In the genomic region with DNA sequence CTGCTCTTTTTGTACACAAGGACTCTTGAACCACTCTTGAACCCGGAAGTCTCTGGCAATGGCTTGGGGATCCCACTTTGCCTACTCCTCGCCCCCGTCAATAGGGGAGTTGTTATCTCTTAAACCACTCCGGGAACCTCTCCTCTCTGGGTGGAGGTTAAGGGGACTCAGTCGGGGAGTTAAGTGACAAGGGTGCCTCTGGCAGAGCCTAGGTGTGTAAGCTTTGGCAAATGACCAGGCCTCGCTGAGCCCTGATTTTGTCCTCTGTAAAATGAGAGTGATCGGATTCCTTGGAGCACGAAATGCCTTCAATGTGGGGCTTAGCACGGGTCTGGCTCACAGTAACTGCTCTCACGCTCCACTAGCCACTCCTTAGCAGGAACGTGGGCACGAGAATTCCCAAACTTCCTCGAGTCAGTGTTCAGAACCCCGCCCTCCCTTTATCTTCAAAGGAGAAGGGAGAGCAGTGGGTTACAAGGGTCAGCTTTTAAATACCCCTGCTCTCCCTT, we compare ENCODE assay signal across 8 cellular contexts.
DNase-seq lines count a peak whose midpoint lies in the region; ATAC-seq and TF ChIP-seq lines count a peak whose summit lies in the region.

No MANE protein-coding gene starts in this region.

- no peak for DNase-seq in activated CD8-positive, alpha-beta T cell treated with anti-CD3 and anti-CD28 coated beads for 36 hours
- DNase-seq in inferior parietal cortex (ENCODE audit: extremely low spot score) (peak; percentile 34), GDM1 (lab: John Stamatoyannopoulos, UW) (no peak), NCI-H2107 (lab: John Stamatoyannopoulos, UW) (no peak), NCI-H146 treated with DMSO at 0.1 percent for 48 hours (lab: John Stamatoyannopoulos, UW; ENCODE audit: unreplicated experiment) (no peak), NCI-H510A treated with DMSO at 0.1 percent for 48 hours (lab: John Stamatoyannopoulos, UW) (no peak)
- DNase-seq in stimulated activated naive B cell treated with anti-CD40 and anti-IgM and Interleukin-4, amounts not matched to agents 10 μg/mL and 1 μg/mL and 100 μg/mL, for 72 hours, result no peak

- H3K36me3 ChIP-seq in HUES48 (ENCODE audit: control insufficient read depth, insufficient read depth, low read length), result no peaks in the 10 kb centered on the region

- H3K9me3 Mint-ChIP-seq in activated CD8-positive, alpha-beta T cell treated with anti-CD3 and anti-CD28 coated beads for 36 hours, result no peaks in the 10 kb centered on the region
- peaks cover 3 to 4% of the 10 kb centered on the region in 2 donors for H3K9me3 Mint-ChIP-seq in stimulated activated naive B cell treated with anti-CD40 and anti-IgM and Interleukin-4, amounts not matched to agents 10 μg/mL and 1 μg/mL and 100 μg/mL, for 72 hours

- H3K27me3 Mint-ChIP-seq in activated CD8-positive, alpha-beta T cell treated with anti-CD3 and anti-CD28 coated beads for 36 hours, result no peaks in the 10 kb centered on the region
- H3K27me3 Mint-ChIP-seq in stimulated activated naive B cell treated with anti-CD40 and anti-IgM and Interleukin-4, amounts not matched to agents 10 μg/mL and 1 μg/mL and 100 μg/mL, for 72 hours, result peaks cover 21 to 23% of the 10 kb centered on the region in 2 donors

- peaks cover 16% of the 10 kb centered on the region for H3K4me1 ChIP-seq in HUES48 (ENCODE audit: control insufficient read depth, insufficient read depth, low read length)

- H3K9me3 ChIP-seq in HUES48 (ENCODE audit: control insufficient read depth, insufficient read depth, low read length), result no peaks in the 10 kb centered on the region

- peak overlapping the region; percentile 63 for H3K4me3 ChIP-seq in HUES48 (ENCODE audit: low read depth, low read length)

- peak overlapping the region; percentile 72 for H3K4me3 Mint-ChIP-seq in activated CD8-positive, alpha-beta T cell treated with anti-CD3 and anti-CD28 coated beads for 36 hours
- peak overlapping the region; percentile 81 for H3K4me3 Mint-ChIP-seq in stimulated activated naive B cell treated with anti-CD40 and anti-IgM and Interleukin-4, amounts not matched to agents 10 μg/mL and 1 μg/mL and 100 μg/mL, for 72 hours

- 0 out of 2 replicates have a peak overlapping the region, but pooled peaks have one; percentile 63 for H3K9ac ChIP-seq in HUES48 (ENCODE audit: low read depth, low read length)

- no peak overlapping the region for H3K27ac ChIP-seq in HUES48 (ENCODE audit: low read depth, low read length)

- H3K4me1 Mint-ChIP-seq in activated CD8-positive, alpha-beta T cell treated with anti-CD3 and anti-CD28 coated beads for 36 hours (ENCODE audit: low read depth), result peaks cover 16% of the 10 kb centered on the region
- H3K4me1 Mint-ChIP-seq in stimulated activated naive B cell treated with anti-CD40 and anti-IgM and Interleukin-4, amounts not matched to agents 10 μg/mL and 1 μg/mL and 100 μg/mL, for 72 hours, result peaks cover 15 to 19% of the 10 kb centered on the region in 2 donors

- peaks cover 19% of the 10 kb centered on the region for H3K27me3 ChIP-seq in HUES48 (ENCODE audit: control insufficient read depth, insufficient read depth, low read length)

- POLR2A ChIA-PET in activated CD8-positive, alpha-beta T cell treated with anti-CD3 and anti-CD28 coated beads for 36 hours (lab: Charles Lee), result interaction anchor here (0.6 to 1.6 kb wide), 4 partner anchors 176 to 355 kb away, joined by 3 to 10 read pairs (median 3); no protein-coding TSS in a partner anchor

- TF ChIP-seq CTCF in activated CD8-positive, alpha-beta T cell treated with anti-CD3 and anti-CD28 coated beads for 36 hours (IDR thresholded peaks at IDR 0.05), result no peak

- H3K27ac Mint-ChIP-seq in activated CD8-positive, alpha-beta T cell treated with anti-CD3 and anti-CD28 coated beads for 36 hours, result no peak overlapping the region
- H3K27ac Mint-ChIP-seq in stimulated activated naive B cell treated with anti-CD40 and anti-IgM and Interleukin-4, amounts not matched to agents 10 μg/mL and 1 μg/mL and 100 μg/mL, for 72 hours, result no peak overlapping the region

- no peak for ATAC-seq in activated CD8-positive, alpha-beta T cell treated with anti-CD3 and anti-CD28 coated beads for 36 hours
- ATAC-seq in stimulated activated naive B cell treated with anti-CD40 and anti-IgM and Interleukin-4, amounts not matched to agents 10 μg/mL and 1 μg/mL and 100 μg/mL, for 72 hours (replicated peaks), result no peak

- intact Hi-C loops in activated CD8-positive, alpha-beta T cell treated with anti-CD3 and anti-CD28 coated beads for 36 hours (cut with micrococcal nuclease), result loop anchor here (5.0 to 10.0 kb wide), 3 partner anchors 179 to 342 kb away; no protein-coding TSS in a partner anchor

- CTCF ChIA-PET in activated CD8-positive, alpha-beta T cell treated with anti-CD3 and anti-CD28 coated beads for 36 hours (lab: Charles Lee), result interaction anchor here (0.7 to 9.5 kb wide), 35 partner anchors 8 to 606 kb away, joined by 3 to 236 read pairs (median 6); partner anchors contain the start of gene UBL3

- H3K36me3 Mint-ChIP-seq in activated CD8-positive, alpha-beta T cell treated with anti-CD3 and anti-CD28 coated beads for 36 hours (ENCODE audit: low read depth), result no peaks in the 10 kb centered on the region
- no peaks in the 10 kb centered on the region for H3K36me3 Mint-ChIP-seq in stimulated activated naive B cell treated with anti-CD40 and anti-IgM and Interleukin-4, amounts not matched to agents 10 μg/mL and 1 μg/mL and 100 μg/mL, for 72 hours
